Comparison of ENCODE assay signal across 1 cellular context in genomic region chr17:31052187-31052889, GRCh38.
TF ChIP-seq lines count a peak whose summit lies in the region.

No MANE protein-coding gene starts in this region.

TF ChIP-seq in WTC11, 78 proteins besides CTCF, POLR2A, EP300 and RAD21 (continued from another document):
- TF ChIP-seq ZNF532 (CRISPR knock-in tag; IDR thresholded peaks at IDR 0.05; ENCODE audit: borderline replicate concordance) = no peak
- TF ChIP-seq ARID4B (CRISPR knock-in tag; IDR thresholded peaks at IDR 0.05; ENCODE audit: borderline replicate concordance) = no peak
- TF ChIP-seq, protein P1, sequence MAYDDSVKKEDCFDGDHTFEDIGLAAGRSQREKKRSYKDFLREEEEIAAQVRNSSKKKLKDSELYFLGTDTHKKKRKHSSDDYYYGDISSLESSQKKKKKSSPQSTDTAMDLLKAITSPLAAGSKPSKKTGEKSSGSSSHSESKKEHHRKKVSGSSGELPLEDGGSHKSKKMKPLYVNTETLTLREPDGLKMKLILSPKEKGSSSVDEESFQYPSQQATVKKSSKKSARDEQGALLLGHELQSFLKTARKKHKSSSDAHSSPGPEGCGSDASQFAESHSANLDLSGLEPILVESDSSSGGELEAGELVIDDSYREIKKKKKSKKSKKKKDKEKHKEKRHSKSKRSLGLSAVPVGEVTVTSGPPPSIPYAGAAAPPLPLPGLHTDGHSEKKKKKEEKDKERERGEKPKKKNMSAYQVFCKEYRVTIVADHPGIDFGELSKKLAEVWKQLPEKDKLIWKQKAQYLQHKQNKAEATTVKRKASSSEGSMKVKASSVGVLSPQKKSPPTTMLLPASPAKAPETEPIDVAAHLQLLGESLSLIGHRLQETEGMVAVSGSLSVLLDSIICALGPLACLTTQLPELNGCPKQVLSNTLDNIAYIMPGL (CRISPR knock-in tag; IDR thresholded peaks at IDR 0.05) = no peak
- no peak for TF ChIP-seq ZBTB21 (CRISPR knock-in tag; IDR thresholded peaks at IDR 0.05; ENCODE audit: borderline replicate concordance)
- no peak for TF ChIP-seq AR (CRISPR knock-in tag; IDR thresholded peaks at IDR 0.05)
- no peak for TF ChIP-seq JAZF1 (CRISPR knock-in tag; IDR thresholded peaks at IDR 0.05)
- TF ChIP-seq FOXP1 (CRISPR knock-in tag; IDR thresholded peaks at IDR 0.05; ENCODE audit: borderline replicate concordance) = no peak
- TF ChIP-seq ZNF671 (CRISPR knock-in tag; IDR thresholded peaks at IDR 0.05) = no peak
- TF ChIP-seq ZNF281 (CRISPR knock-in tag; IDR thresholded peaks at IDR 0.05) = no peak
- TF ChIP-seq NR1H2 (CRISPR knock-in tag; IDR thresholded peaks at IDR 0.05) = no peak
- no peak for TF ChIP-seq IRF2 (CRISPR knock-in tag; IDR thresholded peaks at IDR 0.05; ENCODE audit: borderline replicate concordance, low read depth)
- TF ChIP-seq PREB (CRISPR knock-in tag; IDR thresholded peaks at IDR 0.05; ENCODE audit: borderline replicate concordance) = no peak
- no peak for TF ChIP-seq CBFB (CRISPR knock-in tag; IDR thresholded peaks at IDR 0.05; ENCODE audit: low read depth)
- TF ChIP-seq ZBTB43 (CRISPR knock-in tag; IDR thresholded peaks at IDR 0.05) = no peak
- no peak for TF ChIP-seq PRRX2 (CRISPR knock-in tag; IDR thresholded peaks at IDR 0.05)
- TF ChIP-seq, protein P2, sequence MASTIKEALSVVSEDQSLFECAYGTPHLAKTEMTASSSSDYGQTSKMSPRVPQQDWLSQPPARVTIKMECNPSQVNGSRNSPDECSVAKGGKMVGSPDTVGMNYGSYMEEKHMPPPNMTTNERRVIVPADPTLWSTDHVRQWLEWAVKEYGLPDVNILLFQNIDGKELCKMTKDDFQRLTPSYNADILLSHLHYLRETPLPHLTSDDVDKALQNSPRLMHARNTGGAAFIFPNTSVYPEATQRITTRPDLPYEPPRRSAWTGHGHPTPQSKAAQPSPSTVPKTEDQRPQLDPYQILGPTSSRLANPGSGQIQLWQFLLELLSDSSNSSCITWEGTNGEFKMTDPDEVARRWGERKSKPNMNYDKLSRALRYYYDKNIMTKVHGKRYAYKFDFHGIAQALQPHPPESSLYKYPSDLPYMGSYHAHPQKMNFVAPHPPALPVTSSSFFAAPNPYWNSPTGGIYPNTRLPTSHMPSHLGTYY (CRISPR knock-in tag; IDR thresholded peaks at IDR 0.05) = no peak
